ENCODE assay signal across 31 cellular contexts in genomic region chr4:561456-561855, GRCh38. TPM values are rescaled to one million over a fixed set of nuclear protein-coding genes. Genes with fewer than 3 reads are reported as not detected.
"Had no signal": no experiment of that assay in that cellular context is flagged by ENCODE, and none has a peak within 500 bp of the region (broad histone marks: within the 10 kb centered on the region; RNA-seq: fewer than 3 reads in every experiment).

No MANE protein-coding gene starts in this region.

- ATAC-seq: left colon; right lobe of liver; stimulated activated memory B cell treated with anti-CD40 and anti-IgM and Interleukin-4, amounts not matched to agents 10 μg/mL and 1 μg/mL and 100 μg/mL, for 72 hours; stimulated activated naive CD8-positive, alpha-beta T cell treated with anti-CD3 and anti-CD28 coated beads, Interleukin-15, amount 100 ng/mL, for 72 hours had no signal

- H3K27me3 ChIP-seq: neural progenitor cell, neutrophil, ovary, right atrium auricular region, right lobe of liver, tibial nerve, uterus had no signal

- DNase-seq: left colon; left ventricle myocardium inferior; mesendoderm; naive B cell; natural killer cell; nephron progenitor cell; occipital lobe; ovary; stimulated activated CD4-positive, alpha-beta T cell treated with anti-CD3 and anti-CD28 coated beads, Interleukin-1b, Interleukin-23, amount 100 ng/mL, for 48 hours; stimulated activated CD4-positive, alpha-beta T cell treated with anti-CD3 and anti-CD28 coated beads, Interleukin-2, amount 100 ng/mL, for 48 hours; stimulated activated CD4-positive, alpha-beta T cell treated with anti-CD3 and anti-CD28 coated beads, Interleukin-4, amount 100 ng/mL, for 4 hours; stimulated activated CD8-positive, alpha-beta memory T cell treated with anti-CD3 and anti-CD28 coated beads, Interleukin-4, amount 100 ng/mL, for 48 hours; stimulated activated naive CD4-positive, alpha-beta T cell treated with Interleukin-2 at 50 U/mL for 16 hours; stimulated activated naive CD8-positive, alpha-beta T cell treated with anti-CD3 and anti-CD28 coated beads, Interleukin-15, amount 100 ng/mL, for 72 hours; substantia nigra; uterus had no signal

- H3K4me1 ChIP-seq: left ventricle myocardium inferior, neural progenitor cell, right atrium auricular region, right lobe of liver, tibial nerve, uterus had no signal

- H3K9me3 ChIP-seq: left ventricle myocardium inferior, neutrophil, ovary, right atrium auricular region, right lobe of liver, uterus had no signal

- H3K4me3 ChIP-seq: left ventricle myocardium inferior, lung, neural progenitor cell, ovary, right atrium auricular region, right lobe of liver, smooth muscle cell, tibial nerve, uterus had no signal

- H3K4me2 ChIP-seq: neural progenitor cell, smooth muscle cell had no signal

- H3K27ac ChIP-seq: left ventricle myocardium inferior, neural progenitor cell, neutrophil, ovary, right atrium auricular region, right lobe of liver, tibial nerve, uterus had no signal

- H3K36me3 ChIP-seq: left ventricle myocardium inferior, neural progenitor cell, neutrophil, ovary, right atrium auricular region, right lobe of liver, tibial nerve, uterus had no signal

- H2AFZ ChIP-seq: neural progenitor cell had no signal

RNA-seq across cellular contexts. Expression of gene TMEM271, which starts 14.6 kb away (rescaled TPM):
- total RNA-seq: left colon, left ventricle myocardium inferior, lung, mesothelial cell of epicardium, mononuclear cell, natural killer cell, ovary, progenitor cell of endocrine pancreas, pulmonary artery endothelial cell, renal cortical epithelial cell, right atrium auricular region, right lobe of liver, skeletal muscle tissue, smooth muscle cell, tibial nerve, ureter, uterus had no signal
